Comparison of ENCODE assay signal across 1 cellular context in genomic region chr7:1050956-1051690, GRCh38.
TF ChIP-seq lines count a peak whose summit lies in the region.

No MANE protein-coding gene starts in this region.

TF ChIP-seq in K562, 482 proteins besides CTCF, POLR2A, EP300 and RAD21:
- TF ChIP-seq HMGN3 (IDR thresholded peaks at IDR 0.05; ENCODE audit: borderline replicate concordance, extremely low read depth, insufficient read length, low read depth, low read length) = peak; percentile 13
- no peak for TF ChIP-seq SIRT6 (IDR thresholded peaks at IDR 0.05; ENCODE audit: low read depth, low read length)
